3 cellular contexts compared by ENCODE assay signal in the genomic region with DNA sequence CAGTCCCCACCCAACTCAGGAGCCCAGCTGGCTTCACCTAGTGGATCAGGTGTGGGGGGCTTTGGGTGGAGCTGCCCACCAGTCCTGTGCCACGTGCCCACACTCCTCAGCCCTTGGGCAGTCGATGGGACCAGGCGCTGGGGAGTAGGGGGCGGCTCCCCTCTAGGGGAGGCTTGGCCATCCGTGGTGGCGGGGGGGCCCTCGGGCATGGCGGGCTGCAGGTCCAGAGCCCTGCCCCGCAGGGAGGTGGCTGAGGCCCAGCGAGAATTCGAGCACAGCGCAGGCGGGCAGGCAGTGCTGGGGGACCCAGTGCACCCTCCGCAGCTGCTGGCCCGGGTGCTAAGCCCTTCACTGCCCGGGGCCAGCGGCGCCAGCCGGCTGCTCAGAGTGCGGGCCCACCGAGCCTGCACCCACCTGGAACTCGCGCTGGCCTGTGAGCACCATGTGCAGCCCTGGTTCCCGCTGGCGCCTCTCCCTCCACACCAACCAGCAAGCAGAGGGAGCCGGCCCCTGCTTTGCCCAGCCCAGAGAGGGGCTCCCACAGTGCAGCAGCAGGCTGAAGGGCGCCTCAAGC.
A peak's percentile ranks its signal among the peaks of the same experiment; 100 is the strongest.
TF ChIP-seq lines count a peak whose summit lies in the region.

No MANE protein-coding gene starts in this region.

TF ChIP-seq in HEK293, 187 proteins besides CTCF, POLR2A, EP300 and RAD21:
- TF ChIP-seq ZNF610 (tag by site-specific recombination; IDR thresholded peaks at IDR 0.05; ENCODE audit: borderline replicate concordance) (0 out of 2 replicates have a peak, but pooled peaks have one; percentile 51), ZNF792 (tag by site-specific recombination; IDR thresholded peaks at IDR 0.05) (no peak)

TF ChIP-seq in IMR-90, 13 proteins besides CTCF, POLR2A, EP300 and RAD21:
- TF ChIP-seq BHLHE40 (IDR thresholded peaks at IDR 0.05; ENCODE audit: low read depth, low read length) = no peak
- TF ChIP-seq, protein P1, sequence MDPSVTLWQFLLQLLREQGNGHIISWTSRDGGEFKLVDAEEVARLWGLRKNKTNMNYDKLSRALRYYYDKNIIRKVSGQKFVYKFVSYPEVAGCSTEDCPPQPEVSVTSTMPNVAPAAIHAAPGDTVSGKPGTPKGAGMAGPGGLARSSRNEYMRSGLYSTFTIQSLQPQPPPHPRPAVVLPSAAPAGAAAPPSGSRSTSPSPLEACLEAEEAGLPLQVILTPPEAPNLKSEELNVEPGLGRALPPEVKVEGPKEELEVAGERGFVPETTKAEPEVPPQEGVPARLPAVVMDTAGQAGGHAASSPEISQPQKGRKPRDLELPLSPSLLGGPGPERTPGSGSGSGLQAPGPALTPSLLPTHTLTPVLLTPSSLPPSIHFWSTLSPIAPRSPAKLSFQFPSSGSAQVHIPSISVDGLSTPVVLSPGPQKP (IDR thresholded peaks at IDR 0.05; ENCODE audit: borderline replicate concordance, low read depth, low read length) = no peak
- no peak for TF ChIP-seq NFE2L2 (IDR thresholded peaks at IDR 0.05; ENCODE audit: low read depth, low read length)
- TF ChIP-seq MXI1 (IDR thresholded peaks at IDR 0.05; ENCODE audit: borderline replicate concordance, low read depth, low read length) = no peak
- TF ChIP-seq, protein P2, sequence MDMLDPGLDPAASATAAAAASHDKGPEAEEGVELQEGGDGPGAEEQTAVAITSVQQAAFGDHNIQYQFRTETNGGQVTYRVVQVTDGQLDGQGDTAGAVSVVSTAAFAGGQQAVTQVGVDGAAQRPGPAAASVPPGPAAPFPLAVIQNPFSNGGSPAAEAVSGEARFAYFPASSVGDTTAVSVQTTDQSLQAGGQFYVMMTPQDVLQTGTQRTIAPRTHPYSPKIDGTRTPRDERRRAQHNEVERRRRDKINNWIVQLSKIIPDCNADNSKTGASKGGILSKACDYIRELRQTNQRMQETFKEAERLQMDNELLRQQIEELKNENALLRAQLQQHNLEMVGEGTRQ (IDR thresholded peaks at IDR 0.05; ENCODE audit: low read depth, low read length) = no peak
- no peak for TF ChIP-seq SMC3 (IDR thresholded peaks at IDR 0.05; ENCODE audit: low read depth, low read length)
- no peak for TF ChIP-seq CHD1 (IDR thresholded peaks at IDR 0.05; ENCODE audit: low read depth, low read length)
- TF ChIP-seq MAZ (IDR thresholded peaks at IDR 0.05; ENCODE audit: borderline replicate concordance, low read depth, low read length) = no peak
- no peak for TF ChIP-seq RCOR1 (IDR thresholded peaks at IDR 0.05; ENCODE audit: insufficient replicate concordance, low read length)
- TF ChIP-seq FOS (IDR thresholded peaks at IDR 0.05; ENCODE audit: low read depth, low read length) = no peak
- no peak for TF ChIP-seq RFX5 (IDR thresholded peaks at IDR 0.05; ENCODE audit: low read depth, low read length)
- no peak for TF ChIP-seq MAFK (IDR thresholded peaks at IDR 0.05; ENCODE audit: low read depth, low read length)
- no peak for TF ChIP-seq CEBPB (IDR thresholded peaks at IDR 0.05; ENCODE audit: low read depth, low read length)

TF ChIP-seq in HepG2, 621 proteins besides CTCF, POLR2A, EP300 and RAD21:
- TF ChIP-seq ISX (CRISPR knock-in tag; conservative IDR thresholded peaks at IDR 0.05) = no peak
- 0 out of 2 replicates have a peak, but pooled peaks have one; percentile 45 for TF ChIP-seq ZNF850 (CRISPR knock-in tag; conservative IDR thresholded peaks at IDR 0.05)
- no peak for TF ChIP-seq PHF21A (CRISPR knock-in tag; IDR thresholded peaks at IDR 0.05)
- no peak for TF ChIP-seq MTA1 (CRISPR knock-in tag; IDR thresholded peaks at IDR 0.05; ENCODE audit: borderline replicate concordance)
